Comparison of ENCODE assay signal across 9 cellular contexts in genomic region chr17:80892900-80893603, GRCh38.
DNase-seq lines count a peak whose midpoint lies in the region; ATAC-seq and TF ChIP-seq lines count a peak whose summit lies in the region.
"Had no signal": no experiment of that assay in that cellular context is flagged by ENCODE, and none has a peak within 500 bp of the region (broad histone marks: within the 10 kb centered on the region; RNA-seq: fewer than 3 reads in every experiment).

No MANE protein-coding gene starts in this region.

- peaks cover 62% of the 10 kb centered on the region for H3K36me3 Mint-ChIP-seq in activated naive CD8-positive, alpha-beta T cell treated with anti-CD3 and anti-CD28 coated beads, Interleukin-2, amount 50 U/mL, for 24 hours (ENCODE audit: low read depth)
- H3K36me3 Mint-ChIP-seq in neural progenitor cell, result peaks cover 9% of the 10 kb centered on the region

- H3K9me3 ChIP-seq in Peyer's patch (no peaks in the 10 kb centered on the region), neural progenitor cell (ENCODE audit: low read depth) (no peaks in the 10 kb centered on the region)
- H3K9me3 ChIP-seq: upper lobe of left lung had no signal

- H3K27ac ChIP-seq in Peyer's patch, result peak overlapping the region in 3 of 4 donors; percentile 8 to 63 (median 57)
- peak overlapping the region; percentile 39 for H3K27ac ChIP-seq in rectal smooth muscle tissue (ENCODE audit: low read depth, low read length)
- H3K27ac ChIP-seq in neural progenitor cell, result no peak overlapping the region

- peaks cover 86% of the 10 kb centered on the region for H3K4me1 Mint-ChIP-seq in activated naive CD8-positive, alpha-beta T cell treated with anti-CD3 and anti-CD28 coated beads, Interleukin-2, amount 50 U/mL, for 24 hours
- H3K4me1 Mint-ChIP-seq in neural progenitor cell, result peaks cover 28% of the 10 kb centered on the region

- peak overlapping the region; percentile 78 for H3K4me3 Mint-ChIP-seq in activated naive CD8-positive, alpha-beta T cell treated with anti-CD3 and anti-CD28 coated beads, Interleukin-2, amount 50 U/mL, for 24 hours
- no peak overlapping the region for H3K4me3 Mint-ChIP-seq in neural progenitor cell

- no peaks in the 10 kb centered on the region for H3K9me3 Mint-ChIP-seq in activated naive CD8-positive, alpha-beta T cell treated with anti-CD3 and anti-CD28 coated beads, Interleukin-2, amount 50 U/mL, for 24 hours
- H3K9me3 Mint-ChIP-seq in neural progenitor cell, result no peaks in the 10 kb centered on the region

- no peak overlapping the region for H3K9ac ChIP-seq in rectal smooth muscle tissue (ENCODE audit: low read length)
- no peak overlapping the region for H3K9ac ChIP-seq in neural progenitor cell

- H3K79me2 ChIP-seq in neural progenitor cell (ENCODE audit: low read depth), result no peaks in the 10 kb centered on the region

- TF ChIP-seq POLR2A in Peyer's patch (IDR thresholded peaks at IDR 0.05), result no peak

- no peak overlapping the region for H3K4me2 ChIP-seq in neural progenitor cell

- H3K4me1 ChIP-seq in Peyer's patch (peaks cover 0 to 6% (median 0%) of the 10 kb centered on the region in 4 donors), rectal smooth muscle tissue (ENCODE audit: control insufficient read depth, insufficient read depth, low read length) (peaks cover 18% of the 10 kb centered on the region), neural progenitor cell (no peaks in the 10 kb centered on the region)

- H3K27me3 Mint-ChIP-seq in activated naive CD8-positive, alpha-beta T cell treated with anti-CD3 and anti-CD28 coated beads, Interleukin-2, amount 50 U/mL, for 24 hours, result no peaks in the 10 kb centered on the region
- peaks cover 3% of the 10 kb centered on the region for H3K27me3 Mint-ChIP-seq in neural progenitor cell (ENCODE audit: insufficient read depth, low read depth)

- H3K27me3 ChIP-seq in Peyer's patch (no peaks in the 10 kb centered on the region), rectal smooth muscle tissue (ENCODE audit: control insufficient read depth, insufficient read depth, low read length) (no peaks in the 10 kb centered on the region), neural progenitor cell (no peaks in the 10 kb centered on the region)
- H3K27me3 ChIP-seq: upper lobe of left lung had no signal

- TF ChIP-seq CTCF in Peyer's patch (IDR thresholded peaks at IDR 0.05), result no peak
- TF ChIP-seq CTCF in neural progenitor cell (IDR thresholded peaks at IDR 0.05), result no peak

- H3K4me3 ChIP-seq in Peyer's patch, result no peak overlapping the region
- no peak overlapping the region for H3K4me3 ChIP-seq in rectal smooth muscle tissue (ENCODE audit: low read length)
- H3K4me3 ChIP-seq in neural progenitor cell, result no peak overlapping the region
- H3K4me3 ChIP-seq: upper lobe of left lung had no signal

- H3K36me3 ChIP-seq in Peyer's patch, result peaks cover 0 to 21% (median 0%) of the 10 kb centered on the region in 3 donors
- peaks cover 4% of the 10 kb centered on the region for H3K36me3 ChIP-seq in rectal smooth muscle tissue (ENCODE audit: control insufficient read depth, insufficient read depth, low read length)
- no peaks in the 10 kb centered on the region for H3K36me3 ChIP-seq in neural progenitor cell

- peak; percentile 29 for ATAC-seq in activated naive CD8-positive, alpha-beta T cell treated with anti-CD3 and anti-CD28 coated beads, Interleukin-2, amount 50 U/mL, for 24 hours
- ATAC-seq in GM19324 (IDR thresholded peaks at IDR 0.05; ENCODE audit: low FRiP score, unreplicated experiment), result no peak

- DNase-seq in DMS 273 (lab: John Stamatoyannopoulos, UW; ENCODE audit: unreplicated experiment) (peak; percentile 77), Peyer's patch (no peak), neural progenitor cell (ENCODE audit: low spot score) (no peak), putamen (ENCODE audit: low spot score) (no peak), NCI-H1105 (lab: John Stamatoyannopoulos, UW) (no peak)
- peak; percentile 47 for DNase-seq in activated naive CD8-positive, alpha-beta T cell treated with anti-CD3 and anti-CD28 coated beads, Interleukin-2, amount 50 U/mL, for 24 hours

- H4K20me1 ChIP-seq in neural progenitor cell (ENCODE audit: low read depth), result no peaks in the 10 kb centered on the region

- no peak overlapping the region for H2AFZ ChIP-seq in neural progenitor cell (replicated peaks)

- H3K27ac Mint-ChIP-seq in activated naive CD8-positive, alpha-beta T cell treated with anti-CD3 and anti-CD28 coated beads, Interleukin-2, amount 50 U/mL, for 24 hours, result peak overlapping the region; percentile 99
- H3K27ac Mint-ChIP-seq in neural progenitor cell, result no peak overlapping the region

- H3F3A ChIP-seq in neural progenitor cell (ENCODE audit: low read depth), result no peaks in the 10 kb centered on the region

Comparison
In these comparisons a context has a peak if more than half of its experiments do, and no peak if none do; other contexts are left out.
1. DNase-seq: peak in DMS 273 (single experiment) and activated naive CD8-positive, alpha-beta T cell treated with anti-CD3 and anti-CD28 coated beads, Interleukin-2, amount 50 U/mL, for 24 hours (single experiment); none in Peyer's patch (0 of 3), neural progenitor cell (single experiment), putamen (single experiment) and NCI-H1105 (single experiment).